ENCODE assay signal across 13 cellular contexts in the genomic region with DNA sequence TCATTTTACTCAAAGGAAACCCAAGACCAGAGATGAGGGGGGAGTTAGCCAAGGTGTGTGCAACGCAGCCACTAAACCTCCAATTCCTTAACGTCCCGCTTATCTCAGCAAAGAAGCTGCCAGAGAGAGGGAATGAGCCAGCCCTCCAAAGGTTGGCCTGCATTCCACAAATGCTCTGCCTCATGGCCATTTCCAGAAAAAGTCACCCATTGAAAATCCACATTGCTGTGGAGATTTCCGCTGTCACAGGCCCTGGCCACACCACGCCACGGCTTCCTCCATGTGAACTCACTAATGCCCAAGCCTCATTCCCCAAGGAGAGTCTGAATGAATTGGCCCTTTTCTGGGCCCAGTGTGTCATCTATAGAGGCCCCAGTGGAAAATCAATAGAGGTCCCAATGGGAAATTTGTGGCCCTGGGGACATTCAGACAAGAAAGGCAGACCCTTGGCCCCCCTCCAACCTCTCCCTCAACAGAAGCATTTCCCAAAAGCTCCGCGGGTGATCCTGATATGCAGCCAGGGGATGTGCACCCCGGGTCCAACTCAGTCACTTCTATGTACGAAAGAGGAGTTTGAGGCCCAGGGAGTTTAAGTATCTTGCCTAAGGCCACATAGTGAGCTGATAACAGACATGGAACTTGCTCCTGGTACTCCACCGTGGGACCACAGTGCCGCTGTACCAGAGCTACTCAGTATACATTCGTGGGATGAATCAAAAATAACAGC. TPM values are rescaled to one million over a fixed set of nuclear protein-coding genes. Genes with fewer than 3 reads are reported as not detected.
DNase-seq lines count a peak whose midpoint lies in the region; FAIRE-seq and TF ChIP-seq lines count a peak whose summit lies in the region.
"Had no signal": no experiment of that assay in that cellular context is flagged by ENCODE, and none has a peak within 500 bp of the region (broad histone marks: within the 10 kb centered on the region; RNA-seq: fewer than 3 reads in every experiment).

No MANE protein-coding gene starts in this region.

- H2AK5ac ChIP-seq in mesenchymal stem cell (ENCODE audit: low read length, severe bottlenecking), result peak overlapping the region; percentile 95

- H3K4me1 ChIP-seq in mesenchymal stem cell (ENCODE audit: control insufficient read depth, insufficient read depth, low read depth, low read length), result peaks cover 85% of the 10 kb centered on the region

- H3K36me3 Mint-ChIP-seq in type B pancreatic cell, result peaks cover 24% of the 10 kb centered on the region

- H3K4me3 ChIP-seq in coronary artery (peak overlapping the region; percentile 67), mesenchymal stem cell (ENCODE audit: insufficient read depth in 1 of 2, low read depth in 1 of 2, low read length in 2 of 2) (peak overlapping the region in 1 of 2 experiments; percentile 79)

- H3K9me3 Mint-ChIP-seq in type B pancreatic cell, result no peaks in the 10 kb centered on the region

- H2AFZ ChIP-seq in mesenchymal stem cell (ENCODE audit: low read depth, low read length), result no peak overlapping the region

- H3K9me3 ChIP-seq in mesenchymal stem cell (ENCODE audit: control insufficient read depth, low read length), result no peaks in the 10 kb centered on the region

- peaks cover 36% of the 10 kb centered on the region for H3K4me1 Mint-ChIP-seq in type B pancreatic cell (ENCODE audit: unreplicated experiment)

- H2BK12ac ChIP-seq in mesenchymal stem cell (ENCODE audit: low read length in 2 of 2), result peak overlapping the region; percentile 71 to 82

- peak overlapping the region; percentile 59 for H4K8ac ChIP-seq in mesenchymal stem cell (ENCODE audit: low read length)

- peak overlapping the region; percentile 71 for H2BK120ac ChIP-seq in mesenchymal stem cell (ENCODE audit: low read depth, low read length)

- peak overlapping the region; percentile 91 for H3K9ac ChIP-seq in mesenchymal stem cell (ENCODE audit: low read length)

- TF ChIP-seq POLR2A in GM12891 (IDR thresholded peaks at IDR 0.05; ENCODE audit: low read depth, low read length), result no peak

- peak overlapping the region; percentile 81 for H3K4me3 Mint-ChIP-seq in type B pancreatic cell

- H2BK15ac ChIP-seq in mesenchymal stem cell (ENCODE audit: low read depth, poor library complexity, severe bottlenecking), result peak overlapping the region; percentile 82

- DNase-seq in NCI-H226, result peak; percentile 85
- no peak for DNase-seq in coronary artery (ENCODE audit: low spot score)
- peak; percentile 68 for DNase-seq in mesenchymal stem cell
- no peak for DNase-seq in type B pancreatic cell (ENCODE audit: extremely low spot score, unreplicated experiment)
- no peak for DNase-seq in GM12891 (ENCODE audit: insufficient read length, low spot score)
- no peak for DNase-seq in cerebellar nuclear complex (lab: John Stamatoyannopoulos, UW)
- DNase-seq in activated CD4-positive, alpha-beta T cell treated with anti-CD3 and anti-CD28 coated beads, Interleukin-2, amount 50 U/mL, for 4 hours, result no peak
- no peak for DNase-seq in hypothalamus (lab: John Stamatoyannopoulos, UW)
- DNase-seq: activated effector memory CD4-positive, alpha-beta T cell treated with Interleukin-2 at 50 U/mL for 16 hours; NCI-H1105; stimulated activated CD4-positive, alpha-beta T cell treated with anti-CD3 and anti-CD28 coated beads, Interleukin-4, amount 100 ng/mL, for 1 hour; T-helper 1 cell had no signal

- peak overlapping the region; percentile 71 for H4K91ac ChIP-seq in mesenchymal stem cell (ENCODE audit: low read length)

- H3K36me3 ChIP-seq in mesenchymal stem cell (ENCODE audit: control insufficient read depth in 1 of 2, insufficient read depth in 2 of 2, low read depth in 1 of 2, low read length in 2 of 2), result peaks cover 26 to 82% of the 10 kb centered on the region in 2 experiments

- no peak overlapping the region for H3K23ac ChIP-seq in mesenchymal stem cell (ENCODE audit: low read length in 2 of 2)

- no peak for FAIRE-seq in GM12891 (lab: Jason Lieb, UNC)
- FAIRE-seq: GM12892 had no signal

- no peaks in the 10 kb centered on the region for H3K79me1 ChIP-seq in mesenchymal stem cell (replicated peaks; ENCODE audit: low read length, poor library complexity, severe bottlenecking)

- H3K4ac ChIP-seq in mesenchymal stem cell (ENCODE audit: low read depth in 1 of 2, low read length in 2 of 2), result peak overlapping the region; percentile 81 to 83

- 41% methylated on average over 13 of the region's 13 CpGs for WGBS in mesenchymal stem cell

- peak overlapping the region; percentile 68 to 94 for H3K18ac ChIP-seq in mesenchymal stem cell (ENCODE audit: low read depth in 1 of 2, low read length in 2 of 2)

- H3K27ac ChIP-seq in coronary artery (peak overlapping the region; percentile 79 to 94), mesenchymal stem cell (ENCODE audit: low read length, poor library complexity, severe bottlenecking) (peak overlapping the region; percentile 98)

- no peaks in the 10 kb centered on the region for H3K27me3 Mint-ChIP-seq in type B pancreatic cell

- H3K4me2 ChIP-seq in mesenchymal stem cell (ENCODE audit: low read length, poor library complexity, severe bottlenecking), result peak overlapping the region; percentile 21

- peak overlapping the region; percentile 84 for H2BK5ac ChIP-seq in mesenchymal stem cell (ENCODE audit: low read depth, low read length, poor library complexity, severe bottlenecking)

- peak overlapping the region in 1 of 2 experiments; percentile 55 for H3K14ac ChIP-seq in mesenchymal stem cell (ENCODE audit: low read length in 2 of 2)

- no peak for TF ChIP-seq CTCF in coronary artery (IDR thresholded peaks at IDR 0.05)
- TF ChIP-seq CTCF in type B pancreatic cell (conservative IDR thresholded peaks at IDR 0.05), result no peak

- peak overlapping the region; percentile 96 for H3K27ac Mint-ChIP-seq in type B pancreatic cell

- no peaks in the 10 kb centered on the region for H3K27me3 ChIP-seq in mesenchymal stem cell (ENCODE audit: control insufficient read depth in 1 of 2, insufficient read depth in 1 of 2, low read length in 2 of 2)

TF ChIP-seq in GM12891, 5 proteins besides CTCF, POLR2A, EP300 and RAD21:
- TF ChIP-seq SPI1 (IDR thresholded peaks at IDR 0.05; ENCODE audit: low read depth, low read length) (no peak), PAX5 (IDR thresholded peaks at IDR 0.05; ENCODE audit: insufficient read depth, low read length, severe bottlenecking) (no peak), POLR2AphosphoS5 (IDR thresholded peaks at IDR 0.05; ENCODE audit: low read depth, low read length) (no peak), TAF1 (IDR thresholded peaks at IDR 0.05; ENCODE audit: low read depth, low read length) (no peak), POU2F2 (IDR thresholded peaks at IDR 0.05; ENCODE audit: low read depth, low read length) (no peak)
TF ChIP-seq in GM12891: peak in this region for 0.

RNA-seq across cellular contexts. Expression of gene EPHA2, which starts 8.8 kb away (rescaled TPM):
- polyA plus RNA-seq in mesenchymal stem cell (2013, experiment 1 of 2), result 31.9 TPM
- 31.0 TPM for polyA plus RNA-seq in mesenchymal stem cell (2013, experiment 2 of 2)
- total RNA-seq in type B pancreatic cell (ENCODE audit: low replicate concordance), result 40.3 and 77.9 TPM in 2 replicates
- 0.14 TPM for polyA plus RNA-seq in GM12891 (2012; ENCODE audit: low read depth, missing spikeins)

Comparison
In these comparisons a context has a peak if more than half of its experiments do, and no peak if none do; other contexts are left out.
1. DNase-seq: peak in NCI-H226 (single experiment) and mesenchymal stem cell (single experiment); none in coronary artery (single experiment), type B pancreatic cell (single experiment), GM12891 (single experiment), cerebellar nuclear complex (0 of 2), activated CD4-positive, alpha-beta T cell treated with anti-CD3 and anti-CD28 coated beads, Interleukin-2, amount 50 U/mL, for 4 hours (0 of 2) and hypothalamus (0 of 51).